ENCODE assay signal across 32 cellular contexts in the genomic region with DNA sequence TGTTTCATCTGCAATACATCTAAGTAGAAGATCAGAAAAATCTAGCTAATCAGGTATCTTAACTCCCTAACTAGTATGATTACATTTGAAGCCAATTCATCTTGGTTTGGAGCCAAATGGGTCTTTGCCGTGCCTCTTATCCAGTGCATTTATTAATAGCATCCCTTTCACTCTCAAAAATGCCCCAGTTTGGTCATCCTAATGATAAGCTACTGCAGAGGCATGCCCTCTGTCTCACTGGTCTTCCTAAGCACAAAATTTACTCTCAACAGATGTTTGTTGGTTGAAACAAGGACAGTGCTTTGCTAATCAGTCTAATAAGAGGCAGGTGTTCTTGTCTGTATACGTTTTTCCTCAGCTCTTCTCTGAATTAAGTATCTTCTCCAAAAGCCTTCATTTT.
"Had no signal": no experiment of that assay in that cellular context is flagged by ENCODE, and none has a peak within 500 bp of the region (broad histone marks: within the 10 kb centered on the region; RNA-seq: fewer than 3 reads in every experiment).

No MANE protein-coding gene starts in this region.

- H3K36me3 ChIP-seq: adrenal gland, brain microvascular endothelial cell, breast epithelium had no signal

- H3K27me3 ChIP-seq: adrenal gland, body of pancreas, brain microvascular endothelial cell, breast epithelium had no signal

- H3K4me3 ChIP-seq: adrenal gland, body of pancreas, breast epithelium had no signal

- H3K9me3 ChIP-seq: body of pancreas, breast epithelium had no signal

- DNase-seq: activated B cell treated with CpG ODN at 0.5 μM for 24 hours; activated CD4-positive, alpha-beta memory T cell treated with anti-CD3 and anti-CD28 coated beads for 36 hours; activated CD4-positive, alpha-beta T cell treated with anti-CD3 and anti-CD28 coated beads for 4 hours; activated CD4-positive, alpha-beta T cell treated with anti-CD3 and anti-CD28 coated beads, Interleukin-2, amount 10 ng/mL, durations not matched to agents 24 days and 14 days; activated CD4-positive, alpha-beta T cell treated with anti-CD3 and anti-CD28 coated beads, Interleukin-2, amount 50 U/mL, for 1 hour; activated CD4-positive, alpha-beta T cell treated with anti-CD3 and anti-CD28 coated beads, Interleukin-2, amount 50 U/mL, for 4 hours; activated CD4-positive, CD25-positive, alpha-beta regulatory T cell treated with anti-CD3 and anti-CD28 coated beads, Interleukin-2, amount 50 U/mL, for 72 hours; activated CD8-positive, alpha-beta memory T cell treated with anti-CD3 and anti-CD28 coated beads, Interleukin-2, amount 50 U/mL, for 4 hours; activated CD8-positive, alpha-beta T cell treated with anti-CD3 and anti-CD28 coated beads for 36 hours; activated effector memory CD4-positive, alpha-beta T cell treated with anti-CD3 and anti-CD28 coated beads, Interleukin-2, amount 50 U/mL, for 16 hours; activated gamma-delta T cell treated with Interleukin-2 at 50 U/mL for 16 hours; activated naive CD4-positive, alpha-beta T cell; activated naive CD4-positive, alpha-beta T cell treated with anti-CD3 and anti-CD28 coated beads for 36 hours; activated naive CD4-positive, alpha-beta T cell treated with anti-CD3 and anti-CD28 coated beads, Interleukin-2, amount 50 U/mL, for 16 hours; activated naive CD8-positive, alpha-beta T cell treated with anti-CD3 and anti-CD28 coated beads for 36 hours; activated T-cell treated with anti-CD3 and anti-CD28 coated beads for 4 hours; activated T-cell treated with anti-CD3 and anti-CD28 coated beads, Interleukin-2, amount 50 U/mL, for 1 hour; activated T-cell treated with anti-CD3 and anti-CD28 coated beads, Interleukin-2, amount 50 U/mL, for 4 hours; activated T-cell treated with anti-CD3 and anti-CD28 coated beads, Interleukin-2, amount 50 U/mL, for 72 hours; adrenal gland; amniotic stem cell; aorta; body of pancreas; brain microvascular endothelial cell; central memory CD4-positive, alpha-beta T cell; T-helper 1 cell; T-helper 2 cell; T-helper 9 cell had no signal

- H3K4me1 ChIP-seq: adrenal gland, body of pancreas, breast epithelium had no signal

- H3K27ac ChIP-seq: adrenal gland, body of pancreas, brain microvascular endothelial cell, breast epithelium, VCaP had no signal

- ATAC-seq: activated CD8-positive, alpha-beta T cell treated with anti-CD3 and anti-CD28 coated beads for 36 hours; activated naive CD4-positive, alpha-beta T cell treated with anti-CD3 and anti-CD28 coated beads, Interleukin-2, amount 50 U/mL, for 72 hours; activated T-cell treated with anti-CD3 and anti-CD28 coated beads, Interleukin-2, amount 50 U/mL, for 4 hours; activated T-cell treated with anti-CD3 and anti-CD28 coated beads, Interleukin-2, amount 50 U/mL, for 72 hours; activated T-helper 17 cell treated with anti-CD3 and anti-CD28 coated beads, Interleukin-2, amount 50 U/mL, for 72 hours; body of pancreas had no signal
